9 cellular contexts compared by ENCODE assay signal in genomic region chr4:56261027-56261426, GRCh38.
A peak's percentile ranks its signal among the peaks of the same experiment; 100 is the strongest.
DNase-seq lines count a peak whose midpoint lies in the region; ATAC-seq and TF ChIP-seq lines count a peak whose summit lies in the region.
"Had no signal": no experiment of that assay in that cellular context is flagged by ENCODE, and none has a peak within 500 bp of the region (broad histone marks: within the 10 kb centered on the region; RNA-seq: fewer than 3 reads in every experiment).

No MANE protein-coding gene starts in this region.

- no peak overlapping the region for H3K4me3 ChIP-seq in GM06990 (replicated peaks; ENCODE audit: low read depth, low read length)
- no peak overlapping the region for H3K4me3 ChIP-seq in right cardiac atrium (ENCODE audit: low read length)

- H3K36me3 ChIP-seq in GM06990 (ENCODE audit: control insufficient read depth, insufficient read depth, low read length) = no peaks in the 10 kb centered on the region

- no peaks in the 10 kb centered on the region for H3K9me3 ChIP-seq in right cardiac atrium (ENCODE audit: control insufficient read depth, low read length)

- TF ChIP-seq CTCF in GM06990 (IDR thresholded peaks at IDR 0.05; ENCODE audit: insufficient read depth, low read length, poor library complexity, severe bottlenecking) = no peak

- intact Hi-C loops in right cardiac atrium (cut with DNase I) (no loop called here), left colon (cut with DNase I, micrococcal nuclease) (no loop called here)

- peak; percentile 90 for ATAC-seq in HG02938 (IDR thresholded peaks at IDR 0.05; ENCODE audit: unreplicated experiment)
- ATAC-seq in right cardiac atrium = no peak
- no peak for ATAC-seq in left colon
- ATAC-seq: WTC11 had no signal

- 90% methylated on average over 6 of the region's 6 CpGs for WGBS in right cardiac atrium

- H3K27me3 ChIP-seq in GM06990 (replicated peaks; ENCODE audit: control insufficient read depth, insufficient read depth, low read length) (no peaks in the 10 kb centered on the region), right cardiac atrium (ENCODE audit: control insufficient read depth, insufficient read depth) (no peaks in the 10 kb centered on the region)

- DNase-seq in GM06990 (ENCODE audit: extremely low read depth, insufficient read length) = peak; percentile 16
- peak; percentile 12 for DNase-seq in activated T-cell treated with anti-CD3 and anti-CD28 coated beads for 4 hours
- DNase-seq in stimulated activated CD4-positive, alpha-beta T cell treated with anti-CD3 and anti-CD28 coated beads, Interleukin-15, amount 100 ng/mL, for 48 hours (ENCODE audit: low read depth in 2 of 2) = peak; percentile 47 to 50
- no peak for DNase-seq in right cardiac atrium
- no peak for DNase-seq in T1000 (lab: John Stamatoyannopoulos, UW)
- DNase-seq in SKM-1 (lab: John Stamatoyannopoulos, UW; ENCODE audit: unreplicated experiment) = no peak
- DNase-seq in left colon = no peak

- H3K27ac ChIP-seq in right cardiac atrium (ENCODE audit: low read length) = no peak overlapping the region

- no peaks in the 10 kb centered on the region for H3K4me1 ChIP-seq in right cardiac atrium (ENCODE audit: control insufficient read depth, insufficient read depth, low read length)

Comparison
In these comparisons a context has a peak if more than half of its experiments do, and no peak if none do; other contexts are left out.
1. DNase-seq: peak in GM06990 (single experiment), activated T-cell treated with anti-CD3 and anti-CD28 coated beads for 4 hours (single experiment) and stimulated activated CD4-positive, alpha-beta T cell treated with anti-CD3 and anti-CD28 coated beads, Interleukin-15, amount 100 ng/mL, for 48 hours (2 of 2); none in right cardiac atrium (0 of 3), T1000 (single experiment), SKM-1 (single experiment) and left colon (0 of 2).